ENCODE assay signal across 18 cellular contexts in the genomic region with DNA sequence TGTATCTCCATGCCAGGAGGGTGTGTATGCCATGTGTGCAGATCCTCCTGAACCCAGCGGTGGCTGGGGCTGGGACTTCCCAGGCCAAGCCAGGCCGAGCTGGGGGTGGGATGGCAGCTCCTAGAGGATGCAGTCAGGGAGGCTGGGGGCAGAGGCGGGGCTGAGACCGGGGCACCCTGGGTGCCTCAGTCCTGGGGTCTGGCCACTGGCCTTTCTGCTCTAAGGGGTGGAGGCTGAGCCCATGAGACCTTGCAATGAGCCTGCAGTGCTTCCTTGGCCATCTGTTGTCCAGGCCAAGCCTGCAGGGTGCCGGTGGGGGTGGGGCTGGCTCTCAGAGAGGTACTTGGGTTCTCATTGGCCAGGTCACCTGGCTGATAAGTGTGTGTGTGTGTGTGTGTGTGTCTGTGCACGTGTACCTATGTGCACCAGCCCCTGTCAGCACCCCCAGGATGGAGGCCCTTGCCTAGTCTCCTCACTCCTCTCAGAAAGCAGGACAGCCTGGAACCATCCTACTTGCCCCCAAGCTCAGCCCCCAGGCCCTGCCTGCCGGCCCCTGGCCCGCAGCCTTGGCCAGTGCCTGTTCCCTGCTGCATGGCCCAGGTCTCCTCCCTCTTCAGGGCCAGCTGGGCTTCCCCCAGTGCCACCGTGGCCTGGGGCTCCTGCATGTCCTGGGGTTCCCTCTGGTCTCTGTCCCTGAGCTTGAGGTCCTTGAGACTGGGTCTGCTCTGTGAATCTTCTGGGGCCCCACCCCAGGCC. TPM values are rescaled to one million over a fixed set of nuclear protein-coding genes. Genes with fewer than 3 reads are reported as not detected.
DNase-seq lines count a peak whose midpoint lies in the region; ATAC-seq and TF ChIP-seq lines count a peak whose summit lies in the region.
"Had no signal": no experiment of that assay in that cellular context is flagged by ENCODE, and none has a peak within 500 bp of the region (broad histone marks: within the 10 kb centered on the region; RNA-seq: fewer than 3 reads in every experiment).

No MANE protein-coding gene starts in this region.

- TF ChIP-seq CTCF in body of pancreas (IDR thresholded peaks at IDR 0.05) = no peak
- no peak for TF ChIP-seq CTCF in stomach (IDR thresholded peaks at IDR 0.05)

- peak in 2 of 3 experiments; percentile 23 to 65 for DNase-seq in NCI-H1417 (lab: John Stamatoyannopoulos, UW)
- no peak for DNase-seq in NCI-H1417 treated with DMSO at 0.1 percent for 48 hours (lab: John Stamatoyannopoulos, UW)
- no peak for DNase-seq in body of pancreas
- DNase-seq in stomach = no peak
- no peak for DNase-seq in NOMO-1 treated with DMSO at 0.1 percent for 48 hours (lab: John Stamatoyannopoulos, UW; ENCODE audit: unreplicated experiment)
- DNase-seq: 8988T; activated CD4-positive, alpha-beta T cell treated with anti-CD3 and anti-CD28 coated beads for 36 hours; CD8-positive, alpha-beta T cell; effector CD4-positive, alpha-beta T cell; HFFc6; NCI-H1105; NCI-H446 had no signal

- TF ChIP-seq POLR2A in body of pancreas (IDR thresholded peaks at IDR 0.05) (no peak), stomach (IDR thresholded peaks at IDR 0.05) (no peak)

- H3K27ac ChIP-seq in body of pancreas = peak overlapping the region in 3 of 4 donors; percentile 61 to 82 (median 72)
- peak overlapping the region; percentile 65 to 80 (median 78) for H3K27ac ChIP-seq in stomach

- intact Hi-C loops in body of pancreas (cut with DNase I) (loop anchor here (5.0 kb wide), 1 partner anchor 65 kb away; no protein-coding TSS in a partner anchor), stomach (cut with DNase I; ENCODE audit: low total_unique reads) (no loop called here)

- H3K4me3 ChIP-seq in body of pancreas (no peak overlapping the region), stomach (no peak overlapping the region)
- H3K4me3 ChIP-seq: breast epithelium had no signal

- TF ChIP-seq EP300 in stomach (IDR thresholded peaks at IDR 0.05) = no peak

- H3K36me3 ChIP-seq in body of pancreas (replicated peaks in 1 of 2; ENCODE audit: insufficient read depth in 1 of 2, low read depth in 2 of 2) (no peaks in the 10 kb centered on the region), stomach (no peaks in the 10 kb centered on the region)
- H3K36me3 ChIP-seq: breast epithelium had no signal

- H3K27me3 ChIP-seq in body of pancreas = no peaks in the 10 kb centered on the region
- H3K27me3 ChIP-seq in stomach = no peaks in the 10 kb centered on the region
- H3K27me3 ChIP-seq: breast epithelium had no signal

- H3K4me1 ChIP-seq in body of pancreas (peaks cover 43% of the 10 kb centered on the region), stomach (peaks cover 42 to 78% (median 55%) of the 10 kb centered on the region in 4 donors)

- ATAC-seq in body of pancreas = no peak
- no peak for ATAC-seq in GM18873 (IDR thresholded peaks at IDR 0.05; ENCODE audit: low FRiP score, unreplicated experiment)
- ATAC-seq: activated CD4-positive, alpha-beta T cell treated with anti-CD3 and anti-CD28 coated beads for 36 hours; activated naive CD4-positive, alpha-beta T cell treated with anti-CD3 and anti-CD28 coated beads, Interleukin-2, amount 50 U/mL, for 72 hours; CD8-positive, alpha-beta T cell; natural killer cell treated with Interleukin-12 subunit alpha and Interleukin-12 subunit beta and Interleukin-15 and Interleukin-18, amount 100 ng/mL, for 72 hours had no signal

- 55 to 56% methylated on average over 5 to 8 of the region's 9 CpGs for WGBS in body of pancreas, 2 donors
- 43 to 57% (median 51%) methylated on average over 4 to 9 of the region's 9 CpGs for WGBS in stomach, 5 donors

- no peaks in the 10 kb centered on the region for H3K9me3 ChIP-seq in body of pancreas
- no peaks in the 10 kb centered on the region for H3K9me3 ChIP-seq in stomach
- H3K9me3 ChIP-seq: breast epithelium had no signal

RNA-seq across cellular contexts. Expression of gene TNFAIP2, which starts 10.6 kb away (rescaled TPM):
- total RNA-seq in body of pancreas (10 to 100 TPM; 22.1 to 75.5 TPM), stomach (100 to 1,000 TPM in 2 of 5 donors, 10 to 100 TPM in 3; 30.7 to 279 (median 48.7) TPM)
- 100 to 1,000 TPM in 1 of 3 donors, 10 to 100 TPM in 2; 63.8 to 211 (median 82.2) TPM for polyA plus RNA-seq in stomach

RNA-seq across cellular contexts. Expression of gene EXOC3L4, which starts 18.1 kb away (rescaled TPM):
- total RNA-seq in body of pancreas (1 to 10 TPM in 1 of 2 donors, under 1 TPM in 1; 0.66 to 1.8 TPM), stomach (10 to 100 TPM in 3 of 5 donors, 1 to 10 TPM in 2; 1.3 to 82.8 (median 38.5) TPM)
- 10 to 100 TPM in 2 of 3 donors, 1 to 10 TPM in 1; 9.9 to 21.6 (median 10.8) TPM for polyA plus RNA-seq in stomach
- total RNA-seq: activated CD4-positive, alpha-beta T cell treated with anti-CD3 and anti-CD28 coated beads for 36 hours; activated naive CD4-positive, alpha-beta T cell treated with anti-CD3 and anti-CD28 coated beads, Interleukin-2, amount 50 U/mL, for 72 hours; CD8-positive, alpha-beta T cell; natural killer cell treated with Interleukin-12 subunit alpha and Interleukin-12 subunit beta and Interleukin-15 and Interleukin-18, amount 100 ng/mL, for 72 hours; T-helper 2 cell treated with Interferon-gamma antibody and Interleukin-4, amounts not matched to agents 100 ng/mL and 5 ng/mL, for 36 hours had no signal

RNA-seq across cellular contexts. Expression of gene LBHD2, which starts 28.7 kb away (rescaled TPM):
- total RNA-seq in body of pancreas (not detected), stomach (not detected)
- not detected for polyA plus RNA-seq in stomach
- total RNA-seq: activated CD4-positive, alpha-beta T cell treated with anti-CD3 and anti-CD28 coated beads for 36 hours; activated naive CD4-positive, alpha-beta T cell treated with anti-CD3 and anti-CD28 coated beads, Interleukin-2, amount 50 U/mL, for 72 hours; breast epithelium; CD8-positive, alpha-beta T cell; HFFc6; lower leg skin; natural killer cell treated with Interleukin-12 subunit alpha and Interleukin-12 subunit beta and Interleukin-15 and Interleukin-18, amount 100 ng/mL, for 72 hours; T-helper 2 cell treated with Interferon-gamma antibody and Interleukin-4, amounts not matched to agents 100 ng/mL and 5 ng/mL, for 36 hours had no signal

RNA-seq across cellular contexts. Expression of gene CDC42BPB, which starts 55.3 kb away (rescaled TPM):
- total RNA-seq in body of pancreas (100 to 1,000 TPM in 1 of 2 donors, 10 to 100 TPM in 1; 66.2 to 102 TPM), stomach (100 to 1,000 TPM in 4 of 5 donors, 10 to 100 TPM in 1; 85.2 to 400 (median 191) TPM)
- polyA plus RNA-seq in stomach = 10 to 100 TPM; 16.3 to 23.7 (median 20.6) TPM

Comparison
In these comparisons a context has a peak if more than half of its experiments do, and no peak if none do; other contexts are left out.
1. DNase-seq: peak in NCI-H1417 (2 of 3); none in NCI-H1417 treated with DMSO at 0.1 percent for 48 hours (single experiment), body of pancreas (0 of 4), stomach (single experiment) and NOMO-1 treated with DMSO at 0.1 percent for 48 hours (single experiment).